8 cellular contexts compared by ENCODE assay signal in genomic region chr14:34781242-34781641, GRCh38.
DNase-seq lines count a peak whose midpoint lies in the region; ATAC-seq, FAIRE-seq and TF ChIP-seq lines count a peak whose summit lies in the region.

No MANE protein-coding gene starts in this region.

- no peak overlapping the region for H3K4me3 Mint-ChIP-seq in astrocyte (ENCODE audit: unreplicated experiment)

- H3K27ac Mint-ChIP-seq in astrocyte (ENCODE audit: unreplicated experiment): peak overlapping the region; percentile 44

- H3K4me1 Mint-ChIP-seq in astrocyte (ENCODE audit: low read depth, unreplicated experiment): peaks cover 5% of the 10 kb centered on the region

- H3K27me3 Mint-ChIP-seq in astrocyte (ENCODE audit: low read depth, unreplicated experiment): no peaks in the 10 kb centered on the region

- H4K20me1 ChIP-seq in astrocyte (ENCODE audit: insufficient read depth, low read length): no peaks in the 10 kb centered on the region

- H3K9me3 Mint-ChIP-seq in astrocyte (ENCODE audit: unreplicated experiment): no peaks in the 10 kb centered on the region

- no peaks in the 10 kb centered on the region for H3K79me2 ChIP-seq in astrocyte (ENCODE audit: insufficient read depth, low read length)

- H3K36me3 ChIP-seq in astrocyte (ENCODE audit: insufficient read depth, low read length): peaks cover 24% of the 10 kb centered on the region

- peak overlapping the region; percentile 27 for H3K4me2 ChIP-seq in astrocyte (ENCODE audit: low read length)

- H3K9ac ChIP-seq in astrocyte (ENCODE audit: low read length): peak overlapping the region; percentile 43

- H3K4me1 ChIP-seq in astrocyte (ENCODE audit: insufficient read depth, low read length): peaks cover 7% of the 10 kb centered on the region

- H3K4me3 ChIP-seq in astrocyte (ENCODE audit: insufficient read depth, low read depth, low read length): no peak overlapping the region
- H3K4me3 ChIP-seq in dorsolateral prefrontal cortex: no peak overlapping the region

- no peaks in the 10 kb centered on the region for H3K27me3 ChIP-seq in astrocyte (ENCODE audit: insufficient read depth, low read length)
- H3K27me3 ChIP-seq in dorsolateral prefrontal cortex: no peaks in the 10 kb centered on the region

- intact Hi-C loops in dorsolateral prefrontal cortex (cut with DNase I): no loop called here

- H2AFZ ChIP-seq in astrocyte (ENCODE audit: low read depth, low read length): no peak overlapping the region

- TF ChIP-seq CTCF in astrocyte (IDR thresholded peaks at IDR 0.05; ENCODE audit: insufficient read depth, low read depth, low read length) (no peak), dorsolateral prefrontal cortex (IDR thresholded peaks at IDR 0.05 in 54 of 56, conservative IDR thresholded peaks at IDR 0.05 in 2 of 56; ENCODE audit: low read depth in 1 of 56, partially characterized antibody in 56 of 56) (no peak)

- DNase-seq in CD1c-positive myeloid dendritic cell (ENCODE audit: extremely low spot score) (peak; percentile 75), HT1080 (ENCODE audit: low read depth) (peak; percentile 98), astrocyte (ENCODE audit: low read depth) (peak; percentile 77), left kidney (ENCODE audit: low read depth, low spot score) (peak; percentile 2), AML-193 (lab: John Stamatoyannopoulos, UW) (no peak), OCI-M2 (lab: John Stamatoyannopoulos, UW; ENCODE audit: unreplicated experiment) (no peak), dorsolateral prefrontal cortex (no peak)

- ATAC-seq in GM18520 (IDR thresholded peaks at IDR 0.05; ENCODE audit: unreplicated experiment): no peak

- FAIRE-seq in astrocyte (lab: Jason Lieb, UNC): peak; percentile 52

- H3K9me3 ChIP-seq in astrocyte (ENCODE audit: insufficient read depth, low read depth, low read length): no peaks in the 10 kb centered on the region

- peak overlapping the region; percentile 78 for H3K27ac ChIP-seq in astrocyte (ENCODE audit: low read depth, low read length)
- no peak overlapping the region for H3K27ac ChIP-seq in dorsolateral prefrontal cortex

- peaks cover 10% of the 10 kb centered on the region for H3K36me3 Mint-ChIP-seq in astrocyte (ENCODE audit: low read depth, unreplicated experiment)

Comparison
In these comparisons a context has a peak if more than half of its experiments do, and no peak if none do; other contexts are left out.
1. DNase-seq: peak in CD1c-positive myeloid dendritic cell (single experiment), HT1080 (single experiment), astrocyte (single experiment) and left kidney (single experiment); none in AML-193 (0 of 2), OCI-M2 (single experiment) and dorsolateral prefrontal cortex (0 of 10).